ENCODE assay signal across 8 cellular contexts in genomic region chr10:125150376-125151095, GRCh38. TPM values are rescaled to one million over a fixed set of nuclear protein-coding genes. Genes with fewer than 3 reads are reported as not detected.
DNase-seq lines count a peak whose midpoint lies in the region; ATAC-seq, FAIRE-seq and TF ChIP-seq lines count a peak whose summit lies in the region.
"Not testable (repeated sequence)": the region's sequence is repeated elsewhere in the genome, so short reads cannot be mapped to it uniquely, and the experiment has no call there.

No MANE protein-coding gene starts in this region.

- intact Hi-C loops in endothelial cell of umbilical vein (cut with micrococcal nuclease); transverse colon (cut with DNase I; ENCODE audit: low total_unique reads): not testable (repeated sequence)
- intact Hi-C loops in psoas muscle (cut with DNase I): loop anchor here in 1 of 2 donors (5.0 kb wide), 1 partner anchor 68 kb away; no protein-coding TSS in a partner anchor

- not testable (repeated sequence) for H3K9me3 ChIP-seq in HUES6 (ENCODE audit: control insufficient read depth, insufficient read depth, low read depth, low read length); endothelial cell of umbilical vein (replicated peaks; ENCODE audit: control insufficient read depth, insufficient read depth, low read length); muscle layer of duodenum (ENCODE audit: control insufficient read depth in 1 of 2, low read length in 2 of 2); psoas muscle; transverse colon

- H3K9me3 Mint-ChIP-seq in brain, immature natural killer cell: not testable (repeated sequence)

- H3K4me3 ChIP-seq in HUES6 (ENCODE audit: low read depth, low read length): peak overlapping the region; percentile 95; the same call in 1 of the 2 replicates
- not testable (repeated sequence) for H3K4me3 ChIP-seq in endothelial cell of umbilical vein (replicated peaks in 1 of 3; ENCODE audit: insufficient read depth in 1 of 3, low read depth in 1 of 3, low read length in 3 of 3); muscle layer of duodenum (ENCODE audit: low read depth in 1 of 2, low read length in 2 of 2); psoas muscle; transverse colon

- POLR2A ChIA-PET in endothelial cell of umbilical vein (lab: Charles Lee): not testable (repeated sequence)

- H3K4me1 ChIP-seq in HUES6 (ENCODE audit: control insufficient read depth, insufficient read depth, low read length): peaks cover 80% of the 10 kb centered on the region
- H3K4me1 ChIP-seq in endothelial cell of umbilical vein (ENCODE audit: control insufficient read depth, extremely low read depth, insufficient read depth, low read length): peaks cover 60% of the 10 kb centered on the region
- H3K4me1 ChIP-seq in muscle layer of duodenum (ENCODE audit: control insufficient read depth in 1 of 2, insufficient read depth in 2 of 2, low read length in 2 of 2): peaks cover 51 to 73% of the 10 kb centered on the region in 2 donors
- peaks cover 90% of the 10 kb centered on the region for H3K4me1 ChIP-seq in psoas muscle
- peaks cover 62 to 99% (median 91%) of the 10 kb centered on the region in 4 donors for H3K4me1 ChIP-seq in transverse colon

- 53 to 65% (median 55%) methylated on average over 15 to 16 of the region's 16 CpGs for WGBS in psoas muscle, 3 donors
- 57% methylated on average over 16 of the region's 16 CpGs; no CpG with 5 or more reads in 1 of the 2 donors for WGBS in transverse colon (ENCODE audit: low coverage in 1 of 2), 2 donors

- peaks cover 100% of the 10 kb centered on the region for H3K79me2 ChIP-seq in endothelial cell of umbilical vein (ENCODE audit: control insufficient read depth, insufficient read depth, low read length)

- peaks cover 27% of the 10 kb centered on the region for H3K36me3 Mint-ChIP-seq in brain
- not testable (repeated sequence) for H3K36me3 Mint-ChIP-seq in immature natural killer cell

- peak overlapping the region in 2 of 5 experiments; percentile 47 to 52 for H3K4me3 Mint-ChIP-seq in brain
- H3K4me3 Mint-ChIP-seq in immature natural killer cell: peak overlapping the region; percentile 72 to 91 (median 84)

- peak; percentile 94 for FAIRE-seq in endothelial cell of umbilical vein (lab: Jason Lieb, UNC)

- CTCF ChIA-PET in endothelial cell of umbilical vein (lab: Charles Lee): interaction anchor here (0.7 kb wide), 1 partner anchor 193 kb away, joined by 3 read pairs; no protein-coding TSS in a partner anchor

- not testable (repeated sequence) for H4K20me1 ChIP-seq in endothelial cell of umbilical vein (replicated peaks; ENCODE audit: control insufficient read depth, extremely low read depth, insufficient read depth, low read length)

- peaks cover 30% of the 10 kb centered on the region for H3K36me3 ChIP-seq in HUES6 (ENCODE audit: control insufficient read depth, insufficient read depth, low read length)
- peaks cover 0 to 19% of the 10 kb centered on the region in 2 experiments for H3K36me3 ChIP-seq in endothelial cell of umbilical vein (ENCODE audit: control insufficient read depth in 2 of 2, extremely low read depth in 1 of 2, insufficient read depth in 2 of 2, low read length in 2 of 2)
- H3K36me3 ChIP-seq in muscle layer of duodenum (ENCODE audit: control insufficient read depth in 1 of 2, insufficient read depth in 2 of 2, low read length in 2 of 2); psoas muscle (ENCODE audit: insufficient read depth in 1 of 2, low read depth in 1 of 2); transverse colon: not testable (repeated sequence)

- in situ Hi-C loops in transverse colon (cut with MboI; ENCODE audit: low pct_ligation_motif_present in 1 of 4, low pct_unique_long_range_greater_than_20kb in 1 of 4, low sequenced_read_pairs in 3 of 4): loop anchor here in 1 of 4 donors (25.0 kb wide), 1 partner anchor 88 kb away; no protein-coding TSS in a partner anchor

- not testable (repeated sequence) for H2AFZ ChIP-seq in endothelial cell of umbilical vein (ENCODE audit: low read depth, low read length)

- not testable (repeated sequence) for BruUV-seq in endothelial cell of umbilical vein (replicated peaks; lab: Mats Ljungman, UMichigan)

- not testable (repeated sequence) for H3K27me3 ChIP-seq in HUES6 (ENCODE audit: control insufficient read depth, insufficient read depth, low read length); endothelial cell of umbilical vein (ENCODE audit: control insufficient read depth in 2 of 2, insufficient read depth in 2 of 2, low read length in 2 of 2); muscle layer of duodenum (ENCODE audit: low read depth, low read length); psoas muscle (ENCODE audit: insufficient read depth in 3 of 3, low read length in 2 of 3); transverse colon

- H3K4me2 ChIP-seq in endothelial cell of umbilical vein (ENCODE audit: insufficient read depth, low read length): not testable (repeated sequence)

- H3K27me3 Mint-ChIP-seq in brain: not testable (repeated sequence)
- peaks cover 0 to 17% (median 8%) of the 10 kb centered on the region in 3 donors for H3K27me3 Mint-ChIP-seq in immature natural killer cell (ENCODE audit: low read depth in 3 of 3)

- H3K4me1 Mint-ChIP-seq in brain (peaks cover 89% of the 10 kb centered on the region), immature natural killer cell (peaks cover 92 to 94% of the 10 kb centered on the region in 2 donors)

- H3K27ac Mint-ChIP-seq in brain: peak overlapping the region in 4 of 5 experiments; percentile 48 to 95 (median 78)
- peak overlapping the region; percentile 95 to 99 (median 96) for H3K27ac Mint-ChIP-seq in immature natural killer cell

- H3K9ac ChIP-seq in HUES6 (ENCODE audit: low read length): peak overlapping the region; percentile 77
- H3K9ac ChIP-seq in endothelial cell of umbilical vein (replicated peaks; ENCODE audit: extremely low read depth, insufficient read depth, low read length): not testable (repeated sequence)

- peak; percentile 12 to 50 (median 40) for ATAC-seq in psoas muscle

- peak overlapping the region; percentile 81; the same call in 1 of the 2 replicates for H3K27ac ChIP-seq in HUES6 (ENCODE audit: low read depth, low read length)
- peak overlapping the region; percentile 72 for H3K27ac ChIP-seq in endothelial cell of umbilical vein (ENCODE audit: insufficient read depth, low read depth, low read length)
- peak overlapping the region; percentile 70 for H3K27ac ChIP-seq in muscle layer of duodenum (ENCODE audit: low read length)
- H3K27ac ChIP-seq in psoas muscle: peak overlapping the region; percentile 98
- peak overlapping the region; percentile 98 to 99 (median 99) for H3K27ac ChIP-seq in transverse colon

- dilution Hi-C loops in endothelial cell of umbilical vein (cut with MboI; ENCODE audit: extremely low pct_ligation_motif_present, low sequenced_read_pairs): not testable (repeated sequence)

- not testable (repeated sequence) for TF ChIP-seq EP300 in transverse colon (IDR thresholded peaks at IDR 0.05; ENCODE audit: low read depth)

- not testable (repeated sequence) for TF ChIP-seq CTCF in brain (conservative IDR thresholded peaks at IDR 0.05); endothelial cell of umbilical vein (IDR thresholded peaks at IDR 0.05; ENCODE audit: extremely low read depth in 1 of 2, insufficient read depth in 1 of 2, low read depth in 1 of 2, low read length in 2 of 2); psoas muscle (IDR thresholded peaks at IDR 0.05); transverse colon (IDR thresholded peaks at IDR 0.05)

- H3K9me1 ChIP-seq in endothelial cell of umbilical vein (replicated peaks; ENCODE audit: control insufficient read depth, extremely low read depth, insufficient read depth, low read length): not testable (repeated sequence)

- peak; percentile 77 for DNase-seq in DMS53 (lab: John Stamatoyannopoulos, UW)
- DNase-seq in endothelial cell of umbilical vein (ENCODE audit: low read depth, low spot score); immature natural killer cell; psoas muscle; transverse colon: not testable (repeated sequence)

- TF ChIP-seq POLR2A in endothelial cell of umbilical vein (IDR thresholded peaks at IDR 0.05; ENCODE audit: low read depth, low read length); transverse colon (IDR thresholded peaks at IDR 0.05): not testable (repeated sequence)

RNA-seq across cellular contexts. Expression of gene CTBP2, which starts 9.8 kb away (rescaled TPM):
- polyA plus RNA-seq in brain (ENCODE audit: insufficient read depth, low read depth, low replicate concordance): 37.8 TPM
- total RNA-seq in endothelial cell of umbilical vein: 123 and 128 TPM in 2 replicates
- polyA plus RNA-seq in endothelial cell of umbilical vein: 118 and 122 TPM in 2 replicates
- 92.5 and 105 TPM in 2 replicates for polyA plus RNA-seq in endothelial cell of umbilical vein (2011; cell fraction: cytosol; rRNA removed)
- polyA plus RNA-seq in endothelial cell of umbilical vein (2011; cell fraction: nucleus; rRNA removed): 261 and 283 TPM in 2 replicates
- 84.0 and 96.4 TPM in 2 replicates for polyA plus RNA-seq in endothelial cell of umbilical vein (2012)
- polyA minus RNA-seq in endothelial cell of umbilical vein: 170 and 218 TPM in 2 replicates
- 70.6 TPM for polyA minus RNA-seq in endothelial cell of umbilical vein (2011; cell fraction: cytosol; rRNA and poly(A)+ RNA removed)
- polyA minus RNA-seq in endothelial cell of umbilical vein (2011; cell fraction: nucleus; rRNA and poly(A)+ RNA removed): 91.2 and 123 TPM in 2 replicates
- polyA plus RNA-seq in immature natural killer cell: 100 to 1,000 TPM in 2 of 3 donors, 10 to 100 TPM in 1; 89.8 to 154 (median 131) TPM
- 10 to 100 TPM; 31.8 to 49.8 (median 33.8) TPM for total RNA-seq in psoas muscle
- polyA plus RNA-seq in psoas muscle: 10 to 100 TPM; 14.7 to 41.8 (median 15.2) TPM
- total RNA-seq in transverse colon: 100 to 1,000 TPM in 1 of 4 donors, 10 to 100 TPM in 3; 71.9 to 247 (median 98.4) TPM
